ENCODE assay signal across 9 cellular contexts in the genomic region with DNA sequence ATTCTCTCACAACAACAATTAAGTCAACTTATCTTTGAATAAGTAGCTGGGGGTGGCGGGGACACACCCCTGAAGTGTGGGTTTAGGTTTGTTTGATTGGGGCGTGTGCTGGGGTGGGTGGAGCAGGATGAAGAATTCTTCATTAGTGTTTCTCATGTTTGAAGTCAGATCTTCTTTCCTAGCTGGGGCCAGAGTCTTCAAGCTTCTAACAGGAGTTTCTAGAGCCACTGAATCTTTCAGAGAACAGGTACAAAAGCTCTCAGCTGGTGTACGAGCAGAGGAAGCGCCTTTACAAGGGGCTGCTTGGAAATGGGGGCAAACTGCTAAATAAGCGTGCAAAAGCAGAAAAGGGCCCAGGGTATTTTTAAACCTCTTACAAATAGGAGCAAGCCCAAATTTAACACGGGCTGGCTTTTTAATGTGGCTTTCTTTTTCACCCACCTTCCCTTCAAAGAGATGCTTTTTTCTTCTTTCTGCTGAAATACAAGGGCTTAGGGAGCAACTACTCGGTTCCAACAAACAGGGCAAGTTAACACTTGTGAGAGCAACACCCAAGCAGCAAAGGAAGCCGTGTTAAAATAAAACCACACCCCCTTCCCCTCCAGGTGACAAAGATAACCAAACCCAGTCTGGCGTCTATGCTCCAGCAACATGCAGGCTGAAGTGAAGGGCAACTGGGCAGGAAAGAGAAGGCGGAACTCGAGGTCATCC.
DNase-seq lines count a peak whose midpoint lies in the region; ATAC-seq, FAIRE-seq and TF ChIP-seq lines count a peak whose summit lies in the region.
"Had no signal": no experiment of that assay in that cellular context is flagged by ENCODE, and none has a peak within 500 bp of the region (broad histone marks: within the 10 kb centered on the region; RNA-seq: fewer than 3 reads in every experiment).

No MANE protein-coding gene starts in this region.

- H3K9me3 ChIP-seq in H1 (ENCODE audit: insufficient read depth in 2 of 2, low read depth in 1 of 2, low read length in 1 of 2) = no peaks in the 10 kb centered on the region

- no peak overlapping the region for H3K4me2 ChIP-seq in H1 (ENCODE audit: insufficient read depth in 1 of 2, low read depth in 2 of 2, low read length in 2 of 2)

- H3K4me3 Mint-ChIP-seq in activated CD8-positive, alpha-beta memory T cell treated with anti-CD3 and anti-CD28 coated beads, Interleukin-2, amount 10 ng/mL, durations not matched to agents 7 days and 5 days = peak overlapping the region; percentile 72
- H3K4me3 Mint-ChIP-seq in activated CD4-positive, alpha-beta T cell treated with anti-CD3 and anti-CD28 coated beads for 36 hours = peak overlapping the region; percentile 64
- H3K4me3 Mint-ChIP-seq in stimulated activated naive CD8-positive, alpha-beta T cell treated with anti-CD3 and anti-CD28 coated beads, Interleukin-15, amount 100 ng/mL, for 72 hours = peak overlapping the region; percentile 76 to 80

- POLR2A ChIA-PET in activated CD4-positive, alpha-beta T cell treated with anti-CD3 and anti-CD28 coated beads for 36 hours (lab: Charles Lee) = interaction anchor here (0.6 to 1.4 kb wide), 4 partner anchors 21 to 88 kb away, joined by 3 to 12 read pairs (median 5); no protein-coding TSS in a partner anchor
- POLR2A ChIA-PET in H1 (lab: Charles Lee; ENCODE audit: partially characterized antibody) = interaction anchor here (1.1 kb wide), 1 partner anchor 197 kb away, joined by 3 read pairs; a partner anchor contains a TSS

- no peak overlapping the region for H3K56ac ChIP-seq in H1 (replicated peaks; ENCODE audit: insufficient read length, low read depth, low read length)

- no peaks in the 10 kb centered on the region for H3K27me3 Mint-ChIP-seq in activated CD8-positive, alpha-beta memory T cell treated with anti-CD3 and anti-CD28 coated beads, Interleukin-2, amount 10 ng/mL, durations not matched to agents 7 days and 5 days
- H3K27me3 Mint-ChIP-seq in activated CD4-positive, alpha-beta T cell treated with anti-CD3 and anti-CD28 coated beads for 36 hours = no peaks in the 10 kb centered on the region
- H3K27me3 Mint-ChIP-seq in stimulated activated naive CD8-positive, alpha-beta T cell treated with anti-CD3 and anti-CD28 coated beads, Interleukin-15, amount 100 ng/mL, for 72 hours = no peaks in the 10 kb centered on the region

- H3K79me1 ChIP-seq in H1 (ENCODE audit: low read depth, low read length) = no peaks in the 10 kb centered on the region

- H3K79me2 ChIP-seq in H1 (ENCODE audit: control insufficient read depth in 1 of 2, insufficient read depth in 2 of 2, low read length in 2 of 2) = no peaks in the 10 kb centered on the region

- H2BK12ac ChIP-seq in H1 (ENCODE audit: low read depth, low read length) = no peak overlapping the region

- H2AFZ ChIP-seq in H1 (ENCODE audit: low read length) = 0 out of 2 replicates have a peak overlapping the region, but pooled peaks have one; percentile 71

- H3K27me3 ChIP-seq in H1 (replicated peaks in 1 of 4; ENCODE audit: control insufficient read depth in 3 of 4, extremely low read depth in 1 of 4, insufficient read depth in 3 of 4, low read length in 3 of 4) = no peaks in the 10 kb centered on the region

- ATAC-seq in activated CD8-positive, alpha-beta memory T cell treated with anti-CD3 and anti-CD28 coated beads, Interleukin-2, amount 10 ng/mL, durations not matched to agents 7 days and 5 days = peak; percentile 63
- ATAC-seq in activated CD4-positive, alpha-beta T cell treated with anti-CD3 and anti-CD28 coated beads for 36 hours = peak; percentile 56
- peak; percentile 53 for ATAC-seq in stimulated activated naive CD8-positive, alpha-beta T cell treated with anti-CD3 and anti-CD28 coated beads, Interleukin-15, amount 100 ng/mL, for 72 hours
- no peak for ATAC-seq in GM21367 (IDR thresholded peaks at IDR 0.05; ENCODE audit: unreplicated experiment)
- ATAC-seq: Right ventricle myocardium inferior had no signal

- H3K4me1 Mint-ChIP-seq in activated CD8-positive, alpha-beta memory T cell treated with anti-CD3 and anti-CD28 coated beads, Interleukin-2, amount 10 ng/mL, durations not matched to agents 7 days and 5 days = peaks cover 75% of the 10 kb centered on the region
- peaks cover 80% of the 10 kb centered on the region for H3K4me1 Mint-ChIP-seq in activated CD4-positive, alpha-beta T cell treated with anti-CD3 and anti-CD28 coated beads for 36 hours
- H3K4me1 Mint-ChIP-seq in stimulated activated naive CD8-positive, alpha-beta T cell treated with anti-CD3 and anti-CD28 coated beads, Interleukin-15, amount 100 ng/mL, for 72 hours = peaks cover 79% of the 10 kb centered on the region

- FAIRE-seq in H1 (lab: Jason Lieb, UNC) = no peak

- no peaks in the 10 kb centered on the region for H3K36me3 ChIP-seq in H1 (ENCODE audit: control insufficient read depth in 2 of 4, insufficient read depth in 4 of 4, low read length in 3 of 4)

- H4K8ac ChIP-seq in H1 (ENCODE audit: extremely low read depth, insufficient read depth, low read length) = no peak overlapping the region

- no peak overlapping the region for H2BK20ac ChIP-seq in H1 (ENCODE audit: low read length)

- no peak overlapping the region for H2AK5ac ChIP-seq in H1 (ENCODE audit: low read depth, low read length)

- H2BK5ac ChIP-seq in H1 (ENCODE audit: low read depth, low read length) = no peak overlapping the region

- no peak for TF ChIP-seq POLR2A in H1 (IDR thresholded peaks at IDR 0.05; ENCODE audit: control extremely low read depth in 1 of 2, low read depth in 2 of 2, low read length in 2 of 2)

- intact Hi-C loops in activated CD4-positive, alpha-beta T cell treated with anti-CD3 and anti-CD28 coated beads for 36 hours (cut with DNase I, micrococcal nuclease) = loop anchor here (1.0 to 2.0 kb wide), 5 partner anchors 19 to 87 kb away; a partner anchor contains a TSS

- H2BK15ac ChIP-seq in H1 (ENCODE audit: low read length) = no peak overlapping the region

- CTCF ChIA-PET in activated CD8-positive, alpha-beta memory T cell treated with anti-CD3 and anti-CD28 coated beads, Interleukin-2, amount 10 ng/mL, durations not matched to agents 7 days and 5 days (lab: Charles Lee) = interaction anchor here (0.9 to 15.7 kb wide), 15 partner anchors 9 to 211 kb away, joined by 3 to 178 read pairs (median 10); a partner anchor contains a TSS
- CTCF ChIA-PET in activated CD4-positive, alpha-beta T cell treated with anti-CD3 and anti-CD28 coated beads for 36 hours (lab: Charles Lee) = interaction anchor here (0.6 to 4.5 kb wide), 26 partner anchors 9 to 158 kb away, joined by 3 to 44 read pairs (median 4); a partner anchor contains a TSS
- CTCF ChIA-PET in H1 (lab: Charles Lee; ENCODE audit: partially characterized antibody) = interaction anchor here (0.7 to 7.1 kb wide), 13 partner anchors 10 to 211 kb away, joined by 3 to 40 read pairs (median 4); a partner anchor contains a TSS

- peaks cover 19% of the 10 kb centered on the region for H3K36me3 Mint-ChIP-seq in activated CD8-positive, alpha-beta memory T cell treated with anti-CD3 and anti-CD28 coated beads, Interleukin-2, amount 10 ng/mL, durations not matched to agents 7 days and 5 days
- H3K36me3 Mint-ChIP-seq in activated CD4-positive, alpha-beta T cell treated with anti-CD3 and anti-CD28 coated beads for 36 hours (ENCODE audit: low read depth) = peaks cover 3% of the 10 kb centered on the region

- no peak for TF ChIP-seq CTCF in H1 (IDR thresholded peaks at IDR 0.05; ENCODE audit: control extremely low read depth in 1 of 3, insufficient read depth in 1 of 3, low read depth in 1 of 3, low read length in 3 of 3)

- no peak overlapping the region for H3K4ac ChIP-seq in H1 (replicated peaks; ENCODE audit: insufficient read length, low read depth, low read length)

- H3K9ac ChIP-seq in H1 (replicated peaks in 1 of 4; ENCODE audit: extremely low read depth in 1 of 4, low read depth in 3 of 4, low read length in 3 of 4) = no peak overlapping the region

- no peak overlapping the region for H3K4me3 ChIP-seq in H1 (ENCODE audit: extremely low read depth in 1 of 4, insufficient read depth in 2 of 4, low read depth in 3 of 4, low read length in 4 of 4)

- H3K27ac Mint-ChIP-seq in activated CD8-positive, alpha-beta memory T cell treated with anti-CD3 and anti-CD28 coated beads, Interleukin-2, amount 10 ng/mL, durations not matched to agents 7 days and 5 days = peak overlapping the region; percentile 95
- H3K27ac Mint-ChIP-seq in activated CD4-positive, alpha-beta T cell treated with anti-CD3 and anti-CD28 coated beads for 36 hours = peak overlapping the region; percentile 92
- peak overlapping the region; percentile 90 to 96 for H3K27ac Mint-ChIP-seq in stimulated activated naive CD8-positive, alpha-beta T cell treated with anti-CD3 and anti-CD28 coated beads, Interleukin-15, amount 100 ng/mL, for 72 hours

- H2BK120ac ChIP-seq in H1 (replicated peaks; ENCODE audit: low read depth, low read length) = no peak overlapping the region

- H3K27ac ChIP-seq in H1 (ENCODE audit: low read depth, low read length) = no peak overlapping the region

- WGBS in H1 (ENCODE audit: extremely low coverage in 1 of 2, insufficient coverage in 1 of 2, insufficient read length in 1 of 2, insufficient replicate concordance in 2 of 2, low coverage in 1 of 2, low lambda C conversion rate in 2 of 2, missing lambda C conversion rate in 1 of 2), 2 experiments = 77% methylated on average over 11 of the region's 11 CpGs; no CpG with 5 or more reads in 1 of the 2 experiments

- H4K20me1 ChIP-seq in H1 (replicated peaks in 1 of 2; ENCODE audit: control insufficient read depth in 1 of 2, insufficient read depth in 2 of 2, low read length in 2 of 2) = no peaks in the 10 kb centered on the region

- no peak for TF ChIP-seq RAD21 in H1 (IDR thresholded peaks at IDR 0.05 in 1 of 2, conservative IDR thresholded peaks at IDR 0.05 in 1 of 2; ENCODE audit: low read depth in 2 of 2, low read length in 2 of 2)

- H4K5ac ChIP-seq in H1 (ENCODE audit: insufficient read length, low read depth, low read length) = no peak overlapping the region

- no peak for TF ChIP-seq EP300 in H1 (IDR thresholded peaks at IDR 0.05; ENCODE audit: borderline replicate concordance in 1 of 2, low read depth in 2 of 2, low read length in 2 of 2)

- peaks cover 4% of the 10 kb centered on the region for H3K9me3 Mint-ChIP-seq in activated CD8-positive, alpha-beta memory T cell treated with anti-CD3 and anti-CD28 coated beads, Interleukin-2, amount 10 ng/mL, durations not matched to agents 7 days and 5 days (ENCODE audit: low read depth)
- peaks cover 7% of the 10 kb centered on the region for H3K9me3 Mint-ChIP-seq in activated CD4-positive, alpha-beta T cell treated with anti-CD3 and anti-CD28 coated beads for 36 hours (ENCODE audit: low read depth)
- no peaks in the 10 kb centered on the region for H3K9me3 Mint-ChIP-seq in stimulated activated naive CD8-positive, alpha-beta T cell treated with anti-CD3 and anti-CD28 coated beads, Interleukin-15, amount 100 ng/mL, for 72 hours

- H3K23me2 ChIP-seq in H1 (ENCODE audit: low read depth, low read length) = no peaks in the 10 kb centered on the region

- H3K18ac ChIP-seq in H1 (ENCODE audit: extremely low read depth, low read length) = no peak overlapping the region

- peak; percentile 81 for DNase-seq in activated CD8-positive, alpha-beta memory T cell treated with anti-CD3 and anti-CD28 coated beads, Interleukin-2, amount 10 ng/mL, durations not matched to agents 7 days and 5 days
- DNase-seq in activated CD8-positive, alpha-beta memory T cell treated with anti-CD3 and anti-CD28 coated beads, Interleukin-2, amount 50 U/mL, for 48 hours = no peak
- DNase-seq in activated CD4-positive, alpha-beta T cell treated with anti-CD3 and anti-CD28 coated beads for 36 hours = peak; percentile 68
- no peak for DNase-seq in H1 (ENCODE audit: low read depth in 1 of 2, low spot score in 2 of 2)
- DNase-seq in stimulated activated naive CD8-positive, alpha-beta T cell treated with anti-CD3 and anti-CD28 coated beads, Interleukin-15, amount 100 ng/mL, for 72 hours = peak; percentile 51 to 55
- DNase-seq in cerebellar nuclear complex (lab: John Stamatoyannopoulos, UW) = no peak
- DNase-seq in HCEC 1CT = no peak

- H3K4me1 ChIP-seq in H1 (replicated peaks in 1 of 4; ENCODE audit: control insufficient read depth in 3 of 4, insufficient read depth in 4 of 4, low read length in 3 of 4) = no peaks in the 10 kb centered on the region

- H3K14ac ChIP-seq in H1 (ENCODE audit: insufficient read length) = no peak overlapping the region

- no peak overlapping the region for H4K91ac ChIP-seq in H1 (replicated peaks; ENCODE audit: insufficient read length, low read length)

- no peak overlapping the region for H3K23ac ChIP-seq in H1 (ENCODE audit: insufficient read length)

Comparison
In these comparisons a context has a peak if more than half of its experiments do, and no peak if none do; other contexts are left out.
1. DNase-seq: peak in activated CD8-positive, alpha-beta memory T cell treated with anti-CD3 and anti-CD28 coated beads, Interleukin-2, amount 10 ng/mL, durations not matched to agents 7 days and 5 days (single experiment), activated CD4-positive, alpha-beta T cell treated with anti-CD3 and anti-CD28 coated beads for 36 hours (single experiment) and stimulated activated naive CD8-positive, alpha-beta T cell treated with anti-CD3 and anti-CD28 coated beads, Interleukin-15, amount 100 ng/mL, for 72 hours (2 of 2); none in activated CD8-positive, alpha-beta memory T cell treated with anti-CD3 and anti-CD28 coated beads, Interleukin-2, amount 50 U/mL, for 48 hours (single experiment), H1 (0 of 2), cerebellar nuclear complex (0 of 2) and HCEC 1CT (single experiment).
2. Peak in every context shown above with its lines, with median percentiles within 50 percentile points of each other: H3K27ac Mint-ChIP-seq and H3K4me3 Mint-ChIP-seq.